Comparison of ENCODE assay signal across 10 cellular contexts in the genomic region with DNA sequence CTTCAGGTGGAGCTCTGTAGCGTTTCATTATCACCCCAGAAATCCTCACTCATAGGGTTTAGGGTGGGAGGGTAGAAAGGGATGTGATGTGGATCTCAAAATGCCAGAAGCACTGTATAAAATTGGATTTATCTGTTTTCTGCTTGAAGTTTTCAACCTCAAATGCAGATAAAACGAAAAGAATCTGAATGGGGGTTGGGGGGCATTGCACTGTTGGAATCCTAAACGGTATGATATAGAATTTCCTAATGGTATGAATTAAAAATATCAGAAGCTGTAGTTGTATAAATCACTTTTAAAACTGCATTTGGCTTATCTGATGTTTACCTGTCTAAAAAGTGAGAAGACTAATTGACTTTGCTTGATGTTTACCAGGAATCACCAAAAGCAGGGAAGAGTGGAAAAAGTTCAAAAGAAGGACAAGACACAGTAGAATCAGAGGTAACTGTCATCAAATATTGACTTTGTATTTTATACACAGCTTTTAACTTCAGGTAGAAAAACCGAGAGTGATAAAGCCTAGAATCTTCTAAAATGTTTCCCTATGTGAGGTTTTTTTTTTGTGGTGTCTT. TPM values are rescaled to one million over a fixed set of nuclear protein-coding genes. Genes with fewer than 3 reads are reported as not detected.
DNase-seq lines count a peak whose midpoint lies in the region; ATAC-seq and TF ChIP-seq lines count a peak whose summit lies in the region.
"Had no signal": no experiment of that assay in that cellular context is flagged by ENCODE, and none has a peak within 500 bp of the region (broad histone marks: within the 10 kb centered on the region; RNA-seq: fewer than 3 reads in every experiment).

No MANE protein-coding gene starts in this region.

- H3K4me3 ChIP-seq in cardiac muscle cell (peak overlapping the region; percentile 74), breast epithelium (peak overlapping the region; percentile 76 to 98 (median 91)), mesendoderm (ENCODE audit: low read length) (peak overlapping the region; percentile 50), urinary bladder (ENCODE audit: low read depth, low read length) (peak overlapping the region; percentile 98)

- no peaks in the 10 kb centered on the region for H3K79me1 ChIP-seq in mesendoderm (ENCODE audit: low read length)

- H3K4ac ChIP-seq in mesendoderm (ENCODE audit: low read depth, low read length), result no peak overlapping the region

- H3K18ac ChIP-seq in mesendoderm (ENCODE audit: low read length), result no peak overlapping the region

- H3K56ac ChIP-seq in mesendoderm (ENCODE audit: low read length), result peak overlapping the region; percentile 75

- WGBS in mesendoderm (ENCODE audit: extremely low coverage, insufficient coverage, low lambda C conversion rate), result no CpG with 5 or more reads among the region's 4 CpGs
- 34% methylated on average over 4 of the region's 4 CpGs for WGBS in urinary bladder

- ATAC-seq in HG02623 (IDR thresholded peaks at IDR 0.05; ENCODE audit: unreplicated experiment) (no peak), HG03280 (IDR thresholded peaks at IDR 0.05; ENCODE audit: unreplicated experiment) (no peak)

- H2BK5ac ChIP-seq in mesendoderm (ENCODE audit: low read length), result no peak overlapping the region

- no peak overlapping the region for H4K5ac ChIP-seq in mesendoderm (ENCODE audit: low read length)

- no peak overlapping the region for H3K23ac ChIP-seq in mesendoderm (ENCODE audit: low read length)

- H4K8ac ChIP-seq in mesendoderm (ENCODE audit: low read depth, low read length), result no peak overlapping the region

- peaks cover 3% of the 10 kb centered on the region for H3K27me3 ChIP-seq in cardiac muscle cell
- H3K27me3 ChIP-seq in breast epithelium, result no peaks in the 10 kb centered on the region
- no peaks in the 10 kb centered on the region for H3K27me3 ChIP-seq in mesendoderm (ENCODE audit: insufficient read depth, low read length, poor library complexity)

- H3K4me1 ChIP-seq in cardiac muscle cell (ENCODE audit: low read depth) (peaks cover 2% of the 10 kb centered on the region), breast epithelium (no peaks in the 10 kb centered on the region), mesendoderm (ENCODE audit: control insufficient read depth, low read depth, low read length) (peaks cover 3% of the 10 kb centered on the region), urinary bladder (ENCODE audit: insufficient read depth) (no peaks in the 10 kb centered on the region)

- H2BK15ac ChIP-seq in mesendoderm (replicated peaks; ENCODE audit: low read depth), result no peak overlapping the region

- H2BK120ac ChIP-seq in mesendoderm (ENCODE audit: low read depth, low read length), result no peak overlapping the region

- no peaks in the 10 kb centered on the region for H3K79me2 ChIP-seq in mesendoderm (ENCODE audit: control insufficient read depth, insufficient read depth, low read length)

- H3K27ac ChIP-seq in cardiac muscle cell (no peak overlapping the region), breast epithelium (peak overlapping the region in 1 of 2 donors; percentile 79), mesendoderm (ENCODE audit: low read depth, low read length) (no peak overlapping the region), urinary bladder (ENCODE audit: low read depth) (no peak overlapping the region)

- peak overlapping the region; percentile 71 for H3K4me2 ChIP-seq in mesendoderm (ENCODE audit: low read length)

- no peak for TF ChIP-seq CTCF in cardiac muscle cell (IDR thresholded peaks at IDR 0.05; ENCODE audit: low read depth, low read length)
- TF ChIP-seq CTCF in breast epithelium (IDR thresholded peaks at IDR 0.05), result no peak

- DNase-seq in cardiac muscle cell (ENCODE audit: low read depth in 1 of 2, low spot score in 1 of 2), result no peak
- DNase-seq in cardiac septum (ENCODE audit: low spot score), result no peak
- no peak for DNase-seq in breast epithelium (ENCODE audit: low spot score in 2 of 2)
- DNase-seq in mesendoderm, result no peak
- DNase-seq in RPMI8226, result no peak
- DNase-seq: DMS79, KBM-7 had no signal

- H2AK5ac ChIP-seq in mesendoderm (ENCODE audit: low read length), result no peak overlapping the region

- no peaks in the 10 kb centered on the region for H3K9me3 ChIP-seq in cardiac muscle cell (ENCODE audit: low read depth)
- H3K9me3 ChIP-seq in breast epithelium, result no peaks in the 10 kb centered on the region

- H3K36me3 ChIP-seq in cardiac muscle cell, result peaks cover 6% of the 10 kb centered on the region
- H3K36me3 ChIP-seq in breast epithelium, result no peaks in the 10 kb centered on the region
- H3K36me3 ChIP-seq in mesendoderm (ENCODE audit: control insufficient read depth, insufficient read depth, low read length), result no peaks in the 10 kb centered on the region
- H3K36me3 ChIP-seq in urinary bladder (ENCODE audit: insufficient read depth), result no peaks in the 10 kb centered on the region

- intact Hi-C loops in cardiac septum (cut with DNase I) (loop anchor here (5.0 kb wide), 2 partner anchors 55 to 200 kb away; a partner anchor contains a TSS), breast epithelium (cut with DNase I; ENCODE audit: low total_unique reads) (no loop called here)

- H3K9ac ChIP-seq in mesendoderm (ENCODE audit: low read length), result peak overlapping the region; percentile 58

- no peak for TF ChIP-seq POLR2A in breast epithelium (IDR thresholded peaks at IDR 0.05)

RNA-seq across cellular contexts. Expression of a gene that starts 1.1 kb away (rescaled TPM):
- 53.7 and 84.9 TPM in 2 replicates for total RNA-seq in cardiac muscle cell
- polyA plus RNA-seq in cardiac muscle cell, result 60.4 and 78.8 TPM in 2 replicates
- 202 TPM for total RNA-seq in cardiac septum
- total RNA-seq in breast epithelium, result 100 to 1,000 TPM in 2 of 3 donors, 10 to 100 TPM in 1; 90.5 to 105 (median 102) TPM
- polyA plus RNA-seq in mesendoderm (2013, experiment 1 of 2), result 159 TPM
- polyA plus RNA-seq in mesendoderm (2013, experiment 2 of 2), result 160 TPM
- total RNA-seq in urinary bladder, result 118 TPM
- polyA plus RNA-seq in urinary bladder, result 85.4 TPM
